1 cellular context compared by ENCODE assay signal in the genomic region with DNA sequence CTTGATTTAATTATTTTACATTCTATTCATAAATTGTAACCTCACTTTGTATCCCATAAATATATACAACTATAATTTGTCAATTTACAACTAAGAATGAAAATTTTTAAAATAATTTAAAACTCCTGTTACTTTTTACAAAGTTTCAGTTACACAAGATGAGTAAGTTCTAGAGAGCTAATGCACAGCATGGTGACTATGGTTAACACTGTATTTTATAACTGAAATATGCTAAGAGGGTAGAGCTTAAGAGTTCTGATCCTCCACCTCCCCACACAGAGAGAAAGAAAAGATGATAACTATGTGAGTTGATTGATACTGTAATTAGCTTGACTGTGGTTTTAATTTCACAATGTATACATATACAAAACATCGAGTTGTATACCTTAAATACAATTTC.
TF ChIP-seq lines count a peak whose summit lies in the region.

No MANE protein-coding gene starts in this region.

TF ChIP-seq in IMR-90, 13 proteins besides CTCF, POLR2A, EP300 and RAD21 (continued from another document):
- TF ChIP-seq MAFK (IDR thresholded peaks at IDR 0.05; ENCODE audit: low read depth, low read length) (no peak), CHD1 (IDR thresholded peaks at IDR 0.05; ENCODE audit: low read depth, low read length) (no peak), SMC3 (IDR thresholded peaks at IDR 0.05; ENCODE audit: low read depth, low read length) (no peak), FOS (IDR thresholded peaks at IDR 0.05; ENCODE audit: low read depth, low read length) (no peak), RCOR1 (IDR thresholded peaks at IDR 0.05; ENCODE audit: insufficient replicate concordance, low read length) (no peak)
TF ChIP-seq in IMR-90: peak in this region for 0.
